8 cellular contexts compared by ENCODE assay signal in the genomic region with DNA sequence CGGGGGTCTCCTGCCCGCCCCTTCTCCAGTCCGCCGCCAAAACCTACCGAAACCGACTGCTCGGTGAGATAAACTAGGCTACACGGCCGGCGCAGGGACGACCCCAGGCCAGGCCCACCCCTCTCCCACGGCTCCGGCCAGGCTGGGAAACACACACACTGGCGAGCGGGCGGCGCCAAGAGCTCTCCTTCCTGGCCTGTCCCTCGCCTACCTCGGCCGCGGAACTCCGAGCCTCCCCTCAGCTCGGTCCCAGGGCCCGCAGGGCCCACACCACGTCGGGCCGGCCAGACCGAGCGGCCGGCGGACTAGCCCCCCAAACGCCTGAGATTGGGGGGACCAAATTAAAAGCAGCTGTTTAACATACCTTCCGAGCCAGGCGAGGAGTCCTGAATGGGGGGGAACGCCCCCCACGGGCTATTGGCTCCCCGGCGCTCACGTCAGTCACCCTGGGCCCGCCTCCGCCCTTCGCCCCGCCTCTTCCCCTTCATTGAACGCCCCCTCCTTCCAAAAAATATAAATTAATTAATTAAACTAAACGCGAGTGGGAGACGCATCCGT. TPM values are rescaled to one million over a fixed set of nuclear protein-coding genes. Genes with fewer than 3 reads are reported as not detected.
DNase-seq lines count a peak whose midpoint lies in the region; ATAC-seq and TF ChIP-seq lines count a peak whose summit lies in the region.

No MANE protein-coding gene starts in this region.

- peak overlapping the region; percentile 94 for H2AFZ ChIP-seq in SK-N-SH (ENCODE audit: low read depth)

- H3K36me3 ChIP-seq in MG63 (no peaks in the 10 kb centered on the region), SK-N-SH (replicated peaks in 1 of 2; ENCODE audit: control insufficient read depth in 1 of 2, insufficient read depth in 2 of 2, low read length in 1 of 2) (no peaks in the 10 kb centered on the region), gastroesophageal sphincter (no peaks in the 10 kb centered on the region), neutrophil (no peaks in the 10 kb centered on the region), subcutaneous abdominal adipose tissue (ENCODE audit: control insufficient read depth in 5 of 5, insufficient read depth in 5 of 5, low read length in 5 of 5) (no peaks in the 10 kb centered on the region)

- no peak for ATAC-seq in gastroesophageal sphincter
- ATAC-seq in HG02981 (IDR thresholded peaks at IDR 0.05; ENCODE audit: unreplicated experiment) = no peak

- CTCF ChIA-PET in SK-N-SH (lab: Yijun Ruan, JAX) = interaction anchor here (0.7 to 3.7 kb wide), 7 partner anchors 12 to 185 kb away, joined by 3 to 19 read pairs (median 3); a partner anchor contains a TSS

- H3K9me2 ChIP-seq in SK-N-SH = no peaks in the 10 kb centered on the region

- H3K4me3 Mint-ChIP-seq in activated naive CD4-positive, alpha-beta T cell treated with anti-CD3 and anti-CD28 coated beads, Interleukin-2, amount 50 U/mL, for 24 hours = peak overlapping the region; percentile 98

- TF ChIP-seq EP300 in SK-N-SH (IDR thresholded peaks at IDR 0.05; ENCODE audit: borderline replicate concordance in 1 of 2, low read depth in 1 of 2, low read length in 1 of 2) = no peak
- TF ChIP-seq EP300 in gastroesophageal sphincter (IDR thresholded peaks at IDR 0.05) = no peak

- H3K4me2 ChIP-seq in SK-N-SH = peak overlapping the region; percentile 98

- H3K9ac ChIP-seq in SK-N-SH (peak overlapping the region; percentile 96), subcutaneous abdominal adipose tissue (ENCODE audit: low read length in 5 of 5) (peak overlapping the region; percentile 79 to 96 (median 94))

- H3K4me1 Mint-ChIP-seq in activated naive CD4-positive, alpha-beta T cell treated with anti-CD3 and anti-CD28 coated beads, Interleukin-2, amount 50 U/mL, for 24 hours = peaks cover 14% of the 10 kb centered on the region

- TF ChIP-seq RAD21 in SK-N-SH (IDR thresholded peaks at IDR 0.05; ENCODE audit: low read length) = no peak

- H3K9me3 ChIP-seq in MG63 (no peaks in the 10 kb centered on the region), SK-N-SH (no peaks in the 10 kb centered on the region), gastroesophageal sphincter (no peaks in the 10 kb centered on the region), neutrophil (no peaks in the 10 kb centered on the region), subcutaneous abdominal adipose tissue (ENCODE audit: control insufficient read depth in 5 of 5, low read length in 5 of 5) (no peaks in the 10 kb centered on the region)

- H3K9me3 Mint-ChIP-seq in activated naive CD4-positive, alpha-beta T cell treated with anti-CD3 and anti-CD28 coated beads, Interleukin-2, amount 50 U/mL, for 24 hours = no peaks in the 10 kb centered on the region

- 1% methylated on average over 33 of the region's 48 CpGs for WGBS in SK-N-SH (ENCODE audit: low lambda C conversion rate)
- 0% methylated on average over 9 of the region's 48 CpGs for WGBS in gastroesophageal sphincter (ENCODE audit: low coverage in 1 of 2), 2 donors

- H3F3A ChIP-seq in SK-N-SH (replicated peaks; ENCODE audit: insufficient read depth) = peaks cover 29% of the 10 kb centered on the region

- DNase-seq in EL (peak; percentile 84), MG63 (peak; percentile 79), SK-N-SH (peak; percentile 90)

- H3K36me3 Mint-ChIP-seq in activated naive CD4-positive, alpha-beta T cell treated with anti-CD3 and anti-CD28 coated beads, Interleukin-2, amount 50 U/mL, for 24 hours = no peaks in the 10 kb centered on the region

- H3K4me1 ChIP-seq in SK-N-SH (ENCODE audit: control insufficient read depth in 1 of 2, insufficient read depth in 2 of 2, low read depth in 1 of 2, low read length in 1 of 2) = peaks cover 0 to 16% of the 10 kb centered on the region in 2 experiments; a peak in 1 of 4 replicates
- peaks cover 0 to 23% (median 7%) of the 10 kb centered on the region in 3 donors for H3K4me1 ChIP-seq in gastroesophageal sphincter
- H3K4me1 ChIP-seq in neutrophil (ENCODE audit: control insufficient read depth in 1 of 2, insufficient read depth in 1 of 2, low read depth in 1 of 2, low read length in 1 of 2) = peaks cover 33 to 35% of the 10 kb centered on the region in 2 experiments
- peaks cover 11 to 34% (median 30%) of the 10 kb centered on the region in 5 donors for H3K4me1 ChIP-seq in subcutaneous abdominal adipose tissue (ENCODE audit: control insufficient read depth in 5 of 5, insufficient read depth in 5 of 5, low read length in 5 of 5)

- TF ChIP-seq POLR2A in gastroesophageal sphincter (IDR thresholded peaks at IDR 0.05) = peak; percentile 30 to 56

- H3K27ac ChIP-seq in SK-N-SH (ENCODE audit: low read depth in 2 of 2, low read length in 1 of 2) (peak overlapping the region; percentile 94 to 96), gastroesophageal sphincter (peak overlapping the region; percentile 85 to 100 (median 98)), neutrophil (peak overlapping the region; percentile 98), subcutaneous abdominal adipose tissue (ENCODE audit: low read depth, low read length) (peak overlapping the region; percentile 89)

- TF ChIP-seq CTCF in SK-N-SH (IDR thresholded peaks at IDR 0.05) = no peak
- no peak for TF ChIP-seq CTCF in gastroesophageal sphincter (IDR thresholded peaks at IDR 0.05)
- TF ChIP-seq CTCF in neutrophil (IDR thresholded peaks at IDR 0.05) = peak; percentile 49

- H3K27ac Mint-ChIP-seq in activated naive CD4-positive, alpha-beta T cell treated with anti-CD3 and anti-CD28 coated beads, Interleukin-2, amount 50 U/mL, for 24 hours = peak overlapping the region; percentile 91

- POLR2A ChIA-PET in SK-N-SH (lab: Yijun Ruan, JAX) = interaction anchor here (0.6 to 3.4 kb wide), 5 partner anchors 13 to 212 kb away, joined by 3 to 12 read pairs (median 4); a partner anchor contains a TSS

- no peaks in the 10 kb centered on the region for H3K27me3 Mint-ChIP-seq in activated naive CD4-positive, alpha-beta T cell treated with anti-CD3 and anti-CD28 coated beads, Interleukin-2, amount 50 U/mL, for 24 hours

- peaks cover 1% of the 10 kb centered on the region for H4K20me1 ChIP-seq in SK-N-SH (ENCODE audit: insufficient read depth)

- H3K79me2 ChIP-seq in SK-N-SH (ENCODE audit: insufficient read depth) = peaks cover 13% of the 10 kb centered on the region; the same call in 1 of the 2 replicates

- H3K4me3 ChIP-seq in MG63 = peak overlapping the region; percentile 99
- peak overlapping the region; percentile 93 to 97 for H3K4me3 ChIP-seq in SK-N-SH (ENCODE audit: low read depth in 2 of 2, low read length in 1 of 2)
- peak overlapping the region; percentile 88 to 90 for H3K4me3 ChIP-seq in gastroesophageal sphincter
- H3K4me3 ChIP-seq in neutrophil (ENCODE audit: low read depth in 1 of 2, low read length in 1 of 2) = peak overlapping the region; percentile 90
- H3K4me3 ChIP-seq in subcutaneous abdominal adipose tissue (ENCODE audit: low read depth in 1 of 5, low read length in 5 of 5) = peak overlapping the region; percentile 75 to 97 (median 89)

- H3K27me3 ChIP-seq in MG63 = no peaks in the 10 kb centered on the region
- no peaks in the 10 kb centered on the region for H3K27me3 ChIP-seq in SK-N-SH (ENCODE audit: insufficient read depth)
- no peaks in the 10 kb centered on the region for H3K27me3 ChIP-seq in gastroesophageal sphincter
- H3K27me3 ChIP-seq in neutrophil = no peaks in the 10 kb centered on the region
- H3K27me3 ChIP-seq in subcutaneous abdominal adipose tissue (ENCODE audit: control insufficient read depth in 5 of 5, insufficient read depth in 4 of 5, low read length in 5 of 5) = no peaks in the 10 kb centered on the region

TF ChIP-seq in SK-N-SH, 30 proteins besides CTCF, POLR2A, EP300 and RAD21 (continues in another document):
- TF ChIP-seq TAF1 (IDR thresholded peaks at IDR 0.05; ENCODE audit: borderline replicate concordance, low read depth, low read length) (0 out of 2 replicates have a peak, but pooled peaks have one; percentile 5), GABPA (IDR thresholded peaks at IDR 0.05; ENCODE audit: low read depth) (0 out of 2 replicates have a peak, but pooled peaks have one; percentile 5), MXI1 (IDR thresholded peaks at IDR 0.05; ENCODE audit: low read depth, low read length) (peak; percentile 62; the same call in 1 of the 2 replicates), TCF12 (IDR thresholded peaks at IDR 0.05) (peak; percentile 73), SIN3A (IDR thresholded peaks at IDR 0.05; ENCODE audit: borderline replicate concordance, low read depth, low read length) (peak; percentile 76; the same call in 1 of the 2 replicates), POLR2AphosphoS5 (IDR thresholded peaks at IDR 0.05; ENCODE audit: low read depth, low read length) (peak; percentile 43; the same call in 1 of the 2 replicates)
- TF ChIP-seq, protein P1, sequence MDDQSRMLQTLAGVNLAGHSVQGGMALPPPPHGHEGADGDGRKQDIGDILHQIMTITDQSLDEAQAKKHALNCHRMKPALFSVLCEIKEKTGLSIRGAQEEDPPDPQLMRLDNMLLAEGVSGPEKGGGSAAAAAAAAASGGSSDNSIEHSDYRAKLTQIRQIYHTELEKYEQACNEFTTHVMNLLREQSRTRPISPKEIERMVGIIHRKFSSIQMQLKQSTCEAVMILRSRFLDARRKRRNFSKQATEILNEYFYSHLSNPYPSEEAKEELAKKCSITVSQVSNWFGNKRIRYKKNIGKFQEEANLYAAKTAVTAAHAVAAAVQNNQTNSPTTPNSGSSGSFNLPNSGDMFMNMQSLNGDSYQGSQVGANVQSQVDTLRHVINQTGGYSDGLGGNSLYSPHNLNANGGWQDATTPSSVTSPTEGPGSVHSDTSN (IDR thresholded peaks at IDR 0.05) = peak; percentile 70
- TF ChIP-seq, protein P2, sequence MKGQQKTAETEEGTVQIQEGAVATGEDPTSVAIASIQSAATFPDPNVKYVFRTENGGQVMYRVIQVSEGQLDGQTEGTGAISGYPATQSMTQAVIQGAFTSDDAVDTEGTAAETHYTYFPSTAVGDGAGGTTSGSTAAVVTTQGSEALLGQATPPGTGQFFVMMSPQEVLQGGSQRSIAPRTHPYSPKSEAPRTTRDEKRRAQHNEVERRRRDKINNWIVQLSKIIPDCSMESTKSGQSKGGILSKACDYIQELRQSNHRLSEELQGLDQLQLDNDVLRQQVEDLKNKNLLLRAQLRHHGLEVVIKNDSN (IDR thresholded peaks at IDR 0.05; ENCODE audit: borderline replicate concordance, low read depth) = no peak

RNA-seq across cellular contexts. Expression of a gene that starts 4.0 kb away (rescaled TPM):
- total RNA-seq in MG63 (2014; rRNA removed; shearing (Covaris generic); ENCODE audit: low replicate concordance) = 18.0 and 21.4 TPM in 2 replicates
- polyA plus RNA-seq in SK-N-SH (2012; rRNA removed) = 32.2 and 38.3 TPM in 2 replicates
- 21.6 and 24.8 TPM in 2 replicates for polyA plus RNA-seq in SK-N-SH (2012; cell fraction: cytosol; rRNA removed)
- polyA plus RNA-seq in SK-N-SH (2012; cell fraction: nucleus; rRNA removed) = 25.4 and 35.6 TPM in 2 replicates
- 10 to 100 TPM; 31.7 to 54.8 (median 35.8) TPM for total RNA-seq in gastroesophageal sphincter
